Comparison of ENCODE assay signal across 1 cellular context in genomic region chr4:87093443-87094123, GRCh38.
TF ChIP-seq lines count a peak whose summit lies in the region.

No MANE protein-coding gene starts in this region.

TF ChIP-seq in K562, 482 proteins besides CTCF, POLR2A, EP300 and RAD21 (continued from another document):
- TF ChIP-seq, protein P1, sequence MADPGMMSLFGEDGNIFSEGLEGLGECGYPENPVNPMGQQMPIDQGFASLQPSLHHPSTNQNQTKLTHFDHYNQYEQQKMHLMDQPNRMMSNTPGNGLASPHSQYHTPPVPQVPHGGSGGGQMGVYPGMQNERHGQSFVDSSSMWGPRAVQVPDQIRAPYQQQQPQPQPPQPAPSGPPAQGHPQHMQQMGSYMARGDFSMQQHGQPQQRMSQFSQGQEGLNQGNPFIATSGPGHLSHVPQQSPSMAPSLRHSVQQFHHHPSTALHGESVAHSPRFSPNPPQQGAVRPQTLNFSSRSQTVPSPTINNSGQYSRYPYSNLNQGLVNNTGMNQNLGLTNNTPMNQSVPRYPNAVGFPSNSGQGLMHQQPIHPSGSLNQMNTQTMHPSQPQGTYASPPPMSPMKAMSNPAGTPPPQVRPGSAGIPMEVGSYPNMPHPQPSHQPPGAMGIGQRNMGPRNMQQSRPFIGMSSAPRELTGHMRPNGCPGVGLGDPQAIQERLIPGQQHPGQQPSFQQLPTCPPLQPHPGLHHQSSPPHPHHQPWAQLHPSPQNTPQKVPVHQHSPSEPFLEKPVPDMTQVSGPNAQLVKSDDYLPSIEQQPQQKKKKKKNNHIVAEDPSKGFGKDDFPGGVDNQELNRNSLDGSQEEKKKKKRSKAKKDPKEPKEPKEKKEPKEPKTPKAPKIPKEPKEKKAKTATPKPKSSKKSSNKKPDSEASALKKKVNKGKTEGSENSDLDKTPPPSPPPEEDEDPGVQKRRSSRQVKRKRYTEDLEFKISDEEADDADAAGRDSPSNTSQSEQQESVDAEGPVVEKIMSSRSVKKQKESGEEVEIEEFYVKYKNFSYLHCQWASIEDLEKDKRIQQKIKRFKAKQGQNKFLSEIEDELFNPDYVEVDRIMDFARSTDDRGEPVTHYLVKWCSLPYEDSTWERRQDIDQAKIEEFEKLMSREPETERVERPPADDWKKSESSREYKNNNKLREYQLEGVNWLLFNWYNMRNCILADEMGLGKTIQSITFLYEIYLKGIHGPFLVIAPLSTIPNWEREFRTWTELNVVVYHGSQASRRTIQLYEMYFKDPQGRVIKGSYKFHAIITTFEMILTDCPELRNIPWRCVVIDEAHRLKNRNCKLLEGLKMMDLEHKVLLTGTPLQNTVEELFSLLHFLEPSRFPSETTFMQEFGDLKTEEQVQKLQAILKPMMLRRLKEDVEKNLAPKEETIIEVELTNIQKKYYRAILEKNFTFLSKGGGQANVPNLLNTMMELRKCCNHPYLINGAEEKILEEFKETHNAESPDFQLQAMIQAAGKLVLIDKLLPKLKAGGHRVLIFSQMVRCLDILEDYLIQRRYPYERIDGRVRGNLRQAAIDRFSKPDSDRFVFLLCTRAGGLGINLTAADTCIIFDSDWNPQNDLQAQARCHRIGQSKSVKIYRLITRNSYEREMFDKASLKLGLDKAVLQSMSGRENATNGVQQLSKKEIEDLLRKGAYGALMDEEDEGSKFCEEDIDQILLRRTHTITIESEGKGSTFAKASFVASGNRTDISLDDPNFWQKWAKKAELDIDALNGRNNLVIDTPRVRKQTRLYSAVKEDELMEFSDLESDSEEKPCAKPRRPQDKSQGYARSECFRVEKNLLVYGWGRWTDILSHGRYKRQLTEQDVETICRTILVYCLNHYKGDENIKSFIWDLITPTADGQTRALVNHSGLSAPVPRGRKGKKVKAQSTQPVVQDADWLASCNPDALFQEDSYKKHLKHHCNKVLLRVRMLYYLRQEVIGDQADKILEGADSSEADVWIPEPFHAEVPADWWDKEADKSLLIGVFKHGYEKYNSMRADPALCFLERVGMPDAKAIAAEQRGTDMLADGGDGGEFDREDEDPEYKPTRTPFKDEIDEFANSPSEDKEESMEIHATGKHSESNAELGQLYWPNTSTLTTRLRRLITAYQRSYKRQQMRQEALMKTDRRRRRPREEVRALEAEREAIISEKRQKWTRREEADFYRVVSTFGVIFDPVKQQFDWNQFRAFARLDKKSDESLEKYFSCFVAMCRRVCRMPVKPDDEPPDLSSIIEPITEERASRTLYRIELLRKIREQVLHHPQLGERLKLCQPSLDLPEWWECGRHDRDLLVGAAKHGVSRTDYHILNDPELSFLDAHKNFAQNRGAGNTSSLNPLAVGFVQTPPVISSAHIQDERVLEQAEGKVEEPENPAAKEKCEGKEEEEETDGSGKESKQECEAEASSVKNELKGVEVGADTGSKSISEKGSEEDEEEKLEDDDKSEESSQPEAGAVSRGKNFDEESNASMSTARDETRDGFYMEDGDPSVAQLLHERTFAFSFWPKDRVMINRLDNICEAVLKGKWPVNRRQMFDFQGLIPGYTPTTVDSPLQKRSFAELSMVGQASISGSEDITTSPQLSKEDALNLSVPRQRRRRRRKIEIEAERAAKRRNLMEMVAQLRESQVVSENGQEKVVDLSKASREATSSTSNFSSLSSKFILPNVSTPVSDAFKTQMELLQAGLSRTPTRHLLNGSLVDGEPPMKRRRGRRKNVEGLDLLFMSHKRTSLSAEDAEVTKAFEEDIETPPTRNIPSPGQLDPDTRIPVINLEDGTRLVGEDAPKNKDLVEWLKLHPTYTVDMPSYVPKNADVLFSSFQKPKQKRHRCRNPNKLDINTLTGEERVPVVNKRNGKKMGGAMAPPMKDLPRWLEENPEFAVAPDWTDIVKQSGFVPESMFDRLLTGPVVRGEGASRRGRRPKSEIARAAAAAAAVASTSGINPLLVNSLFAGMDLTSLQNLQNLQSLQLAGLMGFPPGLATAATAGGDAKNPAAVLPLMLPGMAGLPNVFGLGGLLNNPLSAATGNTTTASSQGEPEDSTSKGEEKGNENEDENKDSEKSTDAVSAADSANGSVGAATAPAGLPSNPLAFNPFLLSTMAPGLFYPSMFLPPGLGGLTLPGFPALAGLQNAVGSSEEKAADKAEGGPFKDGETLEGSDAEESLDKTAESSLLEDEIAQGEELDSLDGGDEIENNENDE (IDR thresholded peaks at IDR 0.05; ENCODE audit: low read depth, low read length): no peak
- TF ChIP-seq BRD4 (IDR thresholded peaks at IDR 0.05) (no peak), EGR1 (conservative IDR thresholded peaks at IDR 0.05) (no peak), L3MBTL2 (IDR thresholded peaks at IDR 0.05) (no peak), MAZ (CRISPR knock-in tag; conservative IDR thresholded peaks at IDR 0.05 in 1 of 2, IDR thresholded peaks at IDR 0.05 in 1 of 2) (no peak)
- TF ChIP-seq, protein P2, sequence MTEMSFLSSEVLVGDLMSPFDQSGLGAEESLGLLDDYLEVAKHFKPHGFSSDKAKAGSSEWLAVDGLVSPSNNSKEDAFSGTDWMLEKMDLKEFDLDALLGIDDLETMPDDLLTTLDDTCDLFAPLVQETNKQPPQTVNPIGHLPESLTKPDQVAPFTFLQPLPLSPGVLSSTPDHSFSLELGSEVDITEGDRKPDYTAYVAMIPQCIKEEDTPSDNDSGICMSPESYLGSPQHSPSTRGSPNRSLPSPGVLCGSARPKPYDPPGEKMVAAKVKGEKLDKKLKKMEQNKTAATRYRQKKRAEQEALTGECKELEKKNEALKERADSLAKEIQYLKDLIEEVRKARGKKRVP (CRISPR knock-in tag; IDR thresholded peaks at IDR 0.05): 0 out of 2 replicates have a peak, but pooled peaks have one; percentile 3
- TF ChIP-seq, protein P3, sequence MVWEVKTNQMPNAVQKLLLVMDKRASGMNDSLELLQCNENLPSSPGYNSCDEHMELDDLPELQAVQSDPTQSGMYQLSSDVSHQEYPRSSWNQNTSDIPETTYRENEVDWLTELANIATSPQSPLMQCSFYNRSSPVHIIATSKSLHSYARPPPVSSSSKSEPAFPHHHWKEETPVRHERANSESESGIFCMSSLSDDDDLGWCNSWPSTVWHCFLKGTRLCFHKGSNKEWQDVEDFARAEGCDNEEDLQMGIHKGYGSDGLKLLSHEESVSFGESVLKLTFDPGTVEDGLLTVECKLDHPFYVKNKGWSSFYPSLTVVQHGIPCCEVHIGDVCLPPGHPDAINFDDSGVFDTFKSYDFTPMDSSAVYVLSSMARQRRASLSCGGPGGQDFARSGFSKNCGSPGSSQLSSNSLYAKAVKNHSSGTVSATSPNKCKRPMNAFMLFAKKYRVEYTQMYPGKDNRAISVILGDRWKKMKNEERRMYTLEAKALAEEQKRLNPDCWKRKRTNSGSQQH (CRISPR knock-in tag; IDR thresholded peaks at IDR 0.05): no peak
